In genomic region chrX:50617183-50617582, GRCh38 we compare ENCODE assay signal across 8 cellular contexts.
"Had no signal": no experiment of that assay in that cellular context is flagged by ENCODE, and none has a peak within 500 bp of the region (broad histone marks: within the 10 kb centered on the region; RNA-seq: fewer than 3 reads in every experiment).

No MANE protein-coding gene starts in this region.

- H3K4me3 Mint-ChIP-seq: GM23338, HFFc6, IgD-negative memory B cell had no signal

- H3K4me3 ChIP-seq: GM23338, HAP-1 had no signal

- ATAC-seq: GM23338, HCT116, HepG2 had no signal

- DNase-seq: H7, HFFc6 had no signal

- H3K27ac ChIP-seq: HL-60 had no signal

- H3K36me3 Mint-ChIP-seq: IgD-negative memory B cell had no signal

- H3K27ac Mint-ChIP-seq: GM23338, HFFc6, IgD-negative memory B cell had no signal

- H3K4me1 ChIP-seq: HAP-1 had no signal

- H2AFZ ChIP-seq: GM23338 had no signal

- H3K9me3 Mint-ChIP-seq: GM23338, HFFc6 had no signal

- H3K9me3 ChIP-seq: HAP-1 had no signal

- H3K4me1 Mint-ChIP-seq: IgD-negative memory B cell had no signal

- FAIRE-seq: HepG2 had no signal

- H3K36me3 ChIP-seq: HAP-1 had no signal

- H3K4me2 ChIP-seq: GM23338 had no signal
